ENCODE assay signal across 1 cellular context in genomic region chr5:173459225-173459624, GRCh38.
TF ChIP-seq lines count a peak whose summit lies in the region.

No MANE protein-coding gene starts in this region.

TF ChIP-seq in IMR-90, 13 proteins besides CTCF, POLR2A, EP300 and RAD21:
- TF ChIP-seq BHLHE40 (IDR thresholded peaks at IDR 0.05; ENCODE audit: low read depth, low read length) (no peak), MXI1 (IDR thresholded peaks at IDR 0.05; ENCODE audit: borderline replicate concordance, low read depth, low read length) (no peak), ELK1 (IDR thresholded peaks at IDR 0.05; ENCODE audit: borderline replicate concordance, low read depth, low read length) (no peak), CEBPB (IDR thresholded peaks at IDR 0.05; ENCODE audit: low read depth, low read length) (no peak), MAFK (IDR thresholded peaks at IDR 0.05; ENCODE audit: low read depth, low read length) (no peak), SMC3 (IDR thresholded peaks at IDR 0.05; ENCODE audit: low read depth, low read length) (no peak), MAZ (IDR thresholded peaks at IDR 0.05; ENCODE audit: borderline replicate concordance, low read depth, low read length) (no peak), RFX5 (IDR thresholded peaks at IDR 0.05; ENCODE audit: low read depth, low read length) (no peak), USF2 (IDR thresholded peaks at IDR 0.05; ENCODE audit: low read depth, low read length) (no peak), FOS (IDR thresholded peaks at IDR 0.05; ENCODE audit: low read depth, low read length) (no peak), RCOR1 (IDR thresholded peaks at IDR 0.05; ENCODE audit: insufficient replicate concordance, low read length) (no peak), CHD1 (IDR thresholded peaks at IDR 0.05; ENCODE audit: low read depth, low read length) (no peak), NFE2L2 (IDR thresholded peaks at IDR 0.05; ENCODE audit: low read depth, low read length) (no peak)
TF ChIP-seq in IMR-90: peak in this region for 0.
